ENCODE assay signal across 22 cellular contexts in genomic region chr3:150543128-150543527, GRCh38. TPM values are rescaled to one million over a fixed set of nuclear protein-coding genes. Genes with fewer than 3 reads are reported as not detected.
A peak's percentile ranks its signal among the peaks of the same experiment; 100 is the strongest.
DNase-seq lines count a peak whose midpoint lies in the region; ATAC-seq and TF ChIP-seq lines count a peak whose summit lies in the region.
"Had no signal": no experiment of that assay in that cellular context is flagged by ENCODE, and none has a peak within 500 bp of the region (broad histone marks: within the 10 kb centered on the region; RNA-seq: fewer than 3 reads in every experiment).

No MANE protein-coding gene starts in this region.

- peaks cover 48% of the 10 kb centered on the region for H3K4me1 Mint-ChIP-seq in activated T-cell treated with anti-CD3 and anti-CD28 coated beads, Interleukin-2, amount 50 U/mL, for 24 hours (ENCODE audit: low read depth)
- H3K4me1 Mint-ChIP-seq in chondrocyte (ENCODE audit: low read depth) = peaks cover 37% of the 10 kb centered on the region
- peaks cover 44% of the 10 kb centered on the region for H3K4me1 Mint-ChIP-seq in stimulated activated memory B cell treated with anti-CD40 and anti-IgM and Interleukin-4, amounts not matched to agents 10 μg/mL and 1 μg/mL and 100 μg/mL, for 72 hours

- DNase-seq in activated T-cell treated with anti-CD3 and anti-CD28 coated beads, Interleukin-2, amount 50 U/mL, for 24 hours = no peak
- DNase-seq in activated T-cell treated with anti-CD3 and anti-CD28 coated beads for 4 hours (no peak), NB4 (ENCODE audit: low read depth) (no peak), chondrocyte (ENCODE audit: low spot score) (no peak), left lobe of liver (ENCODE audit: low spot score) (no peak)
- DNase-seq: activated CD4-positive, CD25-positive, alpha-beta regulatory T cell; activated effector memory CD4-positive, alpha-beta T cell treated with anti-CD3 and anti-CD28 coated beads, Interleukin-2, amount 50 U/mL, for 16 hours; colonic mucosa; H9; heart left ventricle; NCI-H1092; NCI-H2081; NCI-H446; NK-92 treated with Interleukin-12 subunit alpha and Interleukin-12 subunit beta, amount 100 ng/mL, for 24 hours; sigmoid colon; stimulated activated naive CD8-positive, alpha-beta T cell treated with anti-CD3 and anti-CD28 coated beads, Interleukin-15, amount 100 ng/mL, for 72 hours; upper lobe of right lung had no signal

- ATAC-seq in stimulated activated memory B cell treated with anti-CD40 and anti-IgM and Interleukin-4, amounts not matched to agents 10 μg/mL and 1 μg/mL and 100 μg/mL, for 72 hours = no peak
- no peak for ATAC-seq in GM19395 (IDR thresholded peaks at IDR 0.05; ENCODE audit: unreplicated experiment)
- ATAC-seq in GM18505 (IDR thresholded peaks at IDR 0.05; ENCODE audit: unreplicated experiment) = no peak
- ATAC-seq in left lobe of liver = no peak
- ATAC-seq: heart left ventricle; stimulated activated naive CD8-positive, alpha-beta T cell treated with anti-CD3 and anti-CD28 coated beads, Interleukin-15, amount 100 ng/mL, for 72 hours; upper lobe of right lung had no signal

- peak overlapping the region; percentile 91 for H3K4me3 Mint-ChIP-seq in activated T-cell treated with anti-CD3 and anti-CD28 coated beads, Interleukin-2, amount 50 U/mL, for 24 hours
- peak overlapping the region; percentile 9 for H3K4me3 Mint-ChIP-seq in chondrocyte (ENCODE audit: unreplicated experiment)
- no peak overlapping the region for H3K4me3 Mint-ChIP-seq in stimulated activated memory B cell treated with anti-CD40 and anti-IgM and Interleukin-4, amounts not matched to agents 10 μg/mL and 1 μg/mL and 100 μg/mL, for 72 hours
- H3K4me3 Mint-ChIP-seq: H9 had no signal

- no peak for TF ChIP-seq CTCF in NB4 (IDR thresholded peaks at IDR 0.05; ENCODE audit: low read depth, low read length)
- no peak for TF ChIP-seq CTCF in chondrocyte (IDR thresholded peaks at IDR 0.05)

- H3K4me3 ChIP-seq in NB4 (ENCODE audit: low read depth, low read length) = peak overlapping the region; percentile 12
- H3K4me3 ChIP-seq: ascending aorta, BLaER1, colonic mucosa, sigmoid colon, upper lobe of right lung had no signal

- H3K9me3 Mint-ChIP-seq in activated T-cell treated with anti-CD3 and anti-CD28 coated beads, Interleukin-2, amount 50 U/mL, for 24 hours = no peaks in the 10 kb centered on the region
- no peaks in the 10 kb centered on the region for H3K9me3 Mint-ChIP-seq in chondrocyte (ENCODE audit: low read depth)
- no peaks in the 10 kb centered on the region for H3K9me3 Mint-ChIP-seq in stimulated activated memory B cell treated with anti-CD40 and anti-IgM and Interleukin-4, amounts not matched to agents 10 μg/mL and 1 μg/mL and 100 μg/mL, for 72 hours
- H3K9me3 Mint-ChIP-seq: H9; stimulated activated naive CD8-positive, alpha-beta T cell treated with anti-CD3 and anti-CD28 coated beads, Interleukin-15, amount 100 ng/mL, for 72 hours had no signal

- H3K27ac Mint-ChIP-seq in activated T-cell treated with anti-CD3 and anti-CD28 coated beads, Interleukin-2, amount 50 U/mL, for 24 hours = peak overlapping the region; percentile 99
- no peak overlapping the region for H3K27ac Mint-ChIP-seq in chondrocyte (ENCODE audit: unreplicated experiment)
- H3K27ac Mint-ChIP-seq in stimulated activated memory B cell treated with anti-CD40 and anti-IgM and Interleukin-4, amounts not matched to agents 10 μg/mL and 1 μg/mL and 100 μg/mL, for 72 hours = peak overlapping the region; percentile 32
- H3K27ac Mint-ChIP-seq: H9 had no signal

- no peak for TF ChIP-seq POLR2A in NB4 (IDR thresholded peaks at IDR 0.05; ENCODE audit: extremely low read depth, insufficient read length)
- no peak for TF ChIP-seq POLR2A in GM18505 (IDR thresholded peaks at IDR 0.05; ENCODE audit: borderline replicate concordance, extremely low read depth, insufficient read depth, insufficient read length)

- no peaks in the 10 kb centered on the region for H3K27me3 Mint-ChIP-seq in activated T-cell treated with anti-CD3 and anti-CD28 coated beads, Interleukin-2, amount 50 U/mL, for 24 hours
- H3K27me3 Mint-ChIP-seq in chondrocyte (ENCODE audit: low read depth) = no peaks in the 10 kb centered on the region
- no peaks in the 10 kb centered on the region for H3K27me3 Mint-ChIP-seq in stimulated activated memory B cell treated with anti-CD40 and anti-IgM and Interleukin-4, amounts not matched to agents 10 μg/mL and 1 μg/mL and 100 μg/mL, for 72 hours
- H3K27me3 Mint-ChIP-seq: stimulated activated naive CD8-positive, alpha-beta T cell treated with anti-CD3 and anti-CD28 coated beads, Interleukin-15, amount 100 ng/mL, for 72 hours had no signal

- H3K36me3 Mint-ChIP-seq in activated T-cell treated with anti-CD3 and anti-CD28 coated beads, Interleukin-2, amount 50 U/mL, for 24 hours (ENCODE audit: low read depth) = peaks cover 72% of the 10 kb centered on the region
- H3K36me3 Mint-ChIP-seq in chondrocyte (ENCODE audit: low read depth) = peaks cover 8% of the 10 kb centered on the region
- peaks cover 19% of the 10 kb centered on the region for H3K36me3 Mint-ChIP-seq in stimulated activated memory B cell treated with anti-CD40 and anti-IgM and Interleukin-4, amounts not matched to agents 10 μg/mL and 1 μg/mL and 100 μg/mL, for 72 hours

RNA-seq across cellular contexts. Expression of gene SERP1, which starts 3.2 kb away (rescaled TPM):
- total RNA-seq in chondrocyte (90.8 to 103 TPM (median 91.4 TPM) in 3 replicates), left lobe of liver (120 TPM)

RNA-seq across cellular contexts. Expression of gene EIF2A, which starts 3.5 kb away (rescaled TPM):
- total RNA-seq in chondrocyte = 48.4 to 73.0 TPM (median 52.4 TPM) in 3 replicates
- 30.0 TPM for total RNA-seq in left lobe of liver

RNA-seq across cellular contexts. Expression of gene SELENOT, which starts 60.0 kb away (rescaled TPM):
- total RNA-seq in chondrocyte = 70.5 to 83.8 TPM (median 79.1 TPM) in 3 replicates
- total RNA-seq in left lobe of liver = 42.5 TPM
